15 cellular contexts compared by ENCODE assay signal in genomic region chr2:236919209-236919608, GRCh38.
DNase-seq lines count a peak whose midpoint lies in the region; ATAC-seq and TF ChIP-seq lines count a peak whose summit lies in the region.
"Had no signal": no experiment of that assay in that cellular context is flagged by ENCODE, and none has a peak within 500 bp of the region (broad histone marks: within the 10 kb centered on the region; RNA-seq: fewer than 3 reads in every experiment).

No MANE protein-coding gene starts in this region.

- no peaks in the 10 kb centered on the region for H3K9me3 ChIP-seq in CD4-positive, alpha-beta T cell (ENCODE audit: control insufficient read depth, low read length)
- H3K9me3 ChIP-seq: HAP-1, Peyer's patch had no signal

- ATAC-seq in CD4-positive, alpha-beta T cell (ENCODE audit: poor library complexity) = no peak
- ATAC-seq in activated CD8-positive, alpha-beta memory T cell treated with anti-CD3 and anti-CD28 coated beads, Interleukin-2, amount 10 ng/mL, durations not matched to agents 7 days and 5 days = no peak

- TF ChIP-seq CTCF in neural crest cell (conservative IDR thresholded peaks at IDR 0.05) = no peak
- TF ChIP-seq CTCF in CD4-positive, alpha-beta T cell (IDR thresholded peaks at IDR 0.05) = no peak

- intact Hi-C loops in CD4-positive, alpha-beta T cell (cut with DNase I, micrococcal nuclease) = no loop called here

- peak; percentile 67 for DNase-seq in HCEC 1CT
- DNase-seq in NOMO-1 treated with dmso at 0.1 percent for 144 hours (lab: John Stamatoyannopoulos, UW; ENCODE audit: unreplicated experiment) = peak; percentile 14
- DNase-seq in dermis blood vessel endothelial cell = peak; percentile 65
- DNase-seq in neural crest cell (ENCODE audit: low read depth, low spot score) = no peak
- DNase-seq in CD4-positive, alpha-beta T cell = no peak
- DNase-seq in activated CD8-positive, alpha-beta memory T cell treated with anti-CD3 and anti-CD28 coated beads, Interleukin-2, amount 10 ng/mL, durations not matched to agents 7 days and 5 days = no peak
- no peak for DNase-seq in NCI-H524 (lab: John Stamatoyannopoulos, UW)
- DNase-seq: CD4-positive, CD25-positive, alpha-beta regulatory T cell; foreskin melanocyte; GDM1; NCI-H2227 treated with DMSO at 0.1 percent for 48 hours; Peyer's patch had no signal

- peak overlapping the region; percentile 23 for H3K27ac Mint-ChIP-seq in neural crest cell (ENCODE audit: unreplicated experiment)
- H3K27ac Mint-ChIP-seq in CD4-positive, alpha-beta T cell = no peak overlapping the region
- H3K27ac Mint-ChIP-seq in activated CD8-positive, alpha-beta memory T cell treated with anti-CD3 and anti-CD28 coated beads, Interleukin-2, amount 10 ng/mL, durations not matched to agents 7 days and 5 days = no peak overlapping the region
- H3K27ac Mint-ChIP-seq: activated naive CD8-positive, alpha-beta T cell; CD4-positive, CD25-positive, alpha-beta regulatory T cell had no signal

- H3K27ac ChIP-seq in CD4-positive, alpha-beta T cell (ENCODE audit: low read depth, low read length) = no peak overlapping the region
- H3K27ac ChIP-seq: coronary artery, Peyer's patch had no signal

- no peaks in the 10 kb centered on the region for H3K36me3 Mint-ChIP-seq in neural crest cell (ENCODE audit: low read depth)
- H3K36me3 Mint-ChIP-seq in CD4-positive, alpha-beta T cell (ENCODE audit: low read depth) = no peaks in the 10 kb centered on the region
- no peaks in the 10 kb centered on the region for H3K36me3 Mint-ChIP-seq in activated CD8-positive, alpha-beta memory T cell treated with anti-CD3 and anti-CD28 coated beads, Interleukin-2, amount 10 ng/mL, durations not matched to agents 7 days and 5 days
- H3K36me3 Mint-ChIP-seq: activated naive CD8-positive, alpha-beta T cell; CD4-positive, CD25-positive, alpha-beta regulatory T cell had no signal

- CTCF ChIA-PET in CD4-positive, alpha-beta T cell (lab: Charles Lee) = interaction anchor here (1.2 kb wide), 1 partner anchor 8 kb away, joined by 3 read pairs; no protein-coding TSS in a partner anchor
- CTCF ChIA-PET in activated CD8-positive, alpha-beta memory T cell treated with anti-CD3 and anti-CD28 coated beads, Interleukin-2, amount 10 ng/mL, durations not matched to agents 7 days and 5 days (lab: Charles Lee) = no interaction called here

- POLR2A ChIA-PET in CD4-positive, alpha-beta T cell (lab: Charles Lee) = no interaction called here

- H3K27me3 Mint-ChIP-seq in neural crest cell (ENCODE audit: low read depth) = no peaks in the 10 kb centered on the region
- peaks cover 3% of the 10 kb centered on the region for H3K27me3 Mint-ChIP-seq in CD4-positive, alpha-beta T cell
- H3K27me3 Mint-ChIP-seq in activated CD8-positive, alpha-beta memory T cell treated with anti-CD3 and anti-CD28 coated beads, Interleukin-2, amount 10 ng/mL, durations not matched to agents 7 days and 5 days = peaks cover 27% of the 10 kb centered on the region

- H3K9me3 Mint-ChIP-seq in neural crest cell = peaks cover 8% of the 10 kb centered on the region
- no peaks in the 10 kb centered on the region for H3K9me3 Mint-ChIP-seq in CD4-positive, alpha-beta T cell
- H3K9me3 Mint-ChIP-seq in activated CD8-positive, alpha-beta memory T cell treated with anti-CD3 and anti-CD28 coated beads, Interleukin-2, amount 10 ng/mL, durations not matched to agents 7 days and 5 days (ENCODE audit: low read depth) = no peaks in the 10 kb centered on the region
- H3K9me3 Mint-ChIP-seq: CD4-positive, CD25-positive, alpha-beta regulatory T cell had no signal

- H3K4me1 Mint-ChIP-seq in neural crest cell = peaks cover 58% of the 10 kb centered on the region
- H3K4me1 Mint-ChIP-seq in CD4-positive, alpha-beta T cell (ENCODE audit: low read depth) = no peaks in the 10 kb centered on the region
- H3K4me1 Mint-ChIP-seq in activated CD8-positive, alpha-beta memory T cell treated with anti-CD3 and anti-CD28 coated beads, Interleukin-2, amount 10 ng/mL, durations not matched to agents 7 days and 5 days = no peaks in the 10 kb centered on the region
- H3K4me1 Mint-ChIP-seq: CD4-positive, CD25-positive, alpha-beta regulatory T cell had no signal

- H3K27me3 ChIP-seq in CD4-positive, alpha-beta T cell (ENCODE audit: control insufficient read depth, insufficient read depth, low read length) = no peaks in the 10 kb centered on the region
- H3K27me3 ChIP-seq: Peyer's patch had no signal

- no peak overlapping the region for H3K4me3 Mint-ChIP-seq in neural crest cell
- H3K4me3 Mint-ChIP-seq in CD4-positive, alpha-beta T cell = no peak overlapping the region
- no peak overlapping the region for H3K4me3 Mint-ChIP-seq in activated CD8-positive, alpha-beta memory T cell treated with anti-CD3 and anti-CD28 coated beads, Interleukin-2, amount 10 ng/mL, durations not matched to agents 7 days and 5 days
- H3K4me3 Mint-ChIP-seq: activated naive CD8-positive, alpha-beta T cell; CD4-positive, CD25-positive, alpha-beta regulatory T cell had no signal

Comparison
In these comparisons a context has a peak if more than half of its experiments do, and no peak if none do; other contexts are left out.
1. DNase-seq: peak in HCEC 1CT (single experiment), NOMO-1 treated with dmso at 0.1 percent for 144 hours (single experiment) and dermis blood vessel endothelial cell (single experiment); none in neural crest cell (single experiment), CD4-positive, alpha-beta T cell (0 of 10), activated CD8-positive, alpha-beta memory T cell treated with anti-CD3 and anti-CD28 coated beads, Interleukin-2, amount 10 ng/mL, durations not matched to agents 7 days and 5 days (single experiment) and NCI-H524 (0 of 2).